Comparison of ENCODE assay signal across 8 cellular contexts in genomic region chr5:693271-694041, GRCh38. TPM values are rescaled to one million over a fixed set of nuclear protein-coding genes. Genes with fewer than 3 reads are reported as not detected.
A peak's percentile ranks its signal among the peaks of the same experiment; 100 is the strongest.
DNase-seq lines count a peak whose midpoint lies in the region; ATAC-seq and TF ChIP-seq lines count a peak whose summit lies in the region.
"Not testable (repeated sequence)": the region's sequence is repeated elsewhere in the genome, so short reads cannot be mapped to it uniquely, and the experiment has no call there.

TSS of gene TPPP (minus strand) at chr5:693352. CDS start at chr5:678060, 15,292 bp downstream.

- H3K27ac ChIP-seq in brain microvascular endothelial cell = not testable (repeated sequence)
- H3K27ac ChIP-seq in rectal smooth muscle tissue (ENCODE audit: low read depth, low read length) = peak within 1 kb of the TSS; percentile 81

- H3K36me3 ChIP-seq in brain microvascular endothelial cell (replicated peaks); rectal smooth muscle tissue (ENCODE audit: control insufficient read depth, insufficient read depth, low read length): not testable (repeated sequence)

- not testable (repeated sequence) for H3K4me1 ChIP-seq in rectal smooth muscle tissue (ENCODE audit: control insufficient read depth, insufficient read depth, low read length)

- H3K4me3 ChIP-seq in brain microvascular endothelial cell (ENCODE audit: low read depth, low read length) (peak within 1 kb of the TSS; percentile 24), iPS-11a (ENCODE audit: low read depth, low read length) (peak within 1 kb of the TSS; percentile 39), rectal smooth muscle tissue (ENCODE audit: low read length) (peak within 1 kb of the TSS; percentile 80)

- H3K27me3 ChIP-seq in brain microvascular endothelial cell (replicated peaks); rectal smooth muscle tissue (ENCODE audit: control insufficient read depth, insufficient read depth, low read length): not testable (repeated sequence)

- not testable (repeated sequence) for H3K36me3 Mint-ChIP-seq in type B pancreatic cell

- not testable (repeated sequence) for H3K27ac Mint-ChIP-seq in type B pancreatic cell

- not testable (repeated sequence) for H3K4me1 Mint-ChIP-seq in type B pancreatic cell (ENCODE audit: unreplicated experiment)

- in situ Hi-C loops in brain microvascular endothelial cell (cut with HindIII; ENCODE audit: low pct_ligation_motif_present, low sequenced_read_pairs) = not testable (repeated sequence)

- H3K9me3 Mint-ChIP-seq in type B pancreatic cell = not testable (repeated sequence)

- DNase-seq in NCI-H2171 (lab: John Stamatoyannopoulos, UW) = peak; percentile 84
- peak; percentile 63 for DNase-seq in activated CD4-positive, CD25-positive, alpha-beta regulatory T cell treated with anti-CD3 and anti-CD28 coated beads, Interleukin-2, amount 50 U/mL, for 16 hours (ENCODE audit: low read depth, low spot score)
- DNase-seq in brain microvascular endothelial cell = peak; percentile 25
- DNase-seq in type B pancreatic cell (ENCODE audit: extremely low spot score, unreplicated experiment) = peak; percentile 89

- peak within 1 kb of the TSS; percentile 62 for H3K9ac ChIP-seq in rectal smooth muscle tissue (ENCODE audit: low read length)

- H3K27me3 Mint-ChIP-seq in type B pancreatic cell = peaks cover 11% of the 10 kb centered on the region

- TF ChIP-seq CTCF in brain microvascular endothelial cell (IDR thresholded peaks at IDR 0.05; ENCODE audit: low read depth, low read length, missing control alignments); type B pancreatic cell (conservative IDR thresholded peaks at IDR 0.05): not testable (repeated sequence)

- H3K4me3 Mint-ChIP-seq in type B pancreatic cell = not testable (repeated sequence)

- peak; percentile 79 for ATAC-seq in GM18498 (IDR thresholded peaks at IDR 0.05; ENCODE audit: unreplicated experiment)
- peak; percentile 75 for ATAC-seq in HG02943 (IDR thresholded peaks at IDR 0.05; ENCODE audit: low read depth, unreplicated experiment)

RNA-seq across cellular contexts. Expression of gene TPPP, which starts in this region (rescaled TPM):
- total RNA-seq in type B pancreatic cell (ENCODE audit: low replicate concordance) = 3.6 and 5.0 TPM in 2 replicates

Comparison
In these comparisons a context has a peak if more than half of its experiments do, and no peak if none do; other contexts are left out.
1. DNase-seq: peak in every context shown above with its lines; median percentile 89 in type B pancreatic cell; 84 in NCI-H2171; 63 in activated CD4-positive, CD25-positive, alpha-beta regulatory T cell treated with anti-CD3 and anti-CD28 coated beads, Interleukin-2, amount 50 U/mL, for 16 hours; 25 in brain microvascular endothelial cell.
2. H3K4me3 ChIP-seq: peak in every context shown above with its lines; median percentile 80 in rectal smooth muscle tissue; 39 in iPS-11a; 24 in brain microvascular endothelial cell.